Comparison of ENCODE assay signal across 2 cellular contexts in the genomic region with DNA sequence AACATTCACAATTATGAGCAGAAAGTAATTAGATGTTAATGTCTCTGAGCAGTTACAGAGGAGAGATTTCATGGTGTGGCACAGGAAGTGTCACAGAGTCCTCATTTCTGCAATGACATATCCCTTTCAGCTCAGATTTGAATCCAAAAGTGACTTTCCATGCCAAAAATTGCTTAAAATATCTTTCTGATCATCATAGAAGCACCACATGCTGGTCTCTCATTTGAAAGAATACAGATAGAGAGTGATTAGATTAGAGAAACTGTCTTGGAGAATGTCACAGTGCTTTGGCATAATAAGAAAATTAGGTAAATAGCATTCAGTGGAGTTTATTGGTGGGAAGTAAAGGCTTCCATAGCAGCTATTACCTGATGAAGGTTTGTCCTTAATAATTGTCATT.
TF ChIP-seq lines count a peak whose summit lies in the region.

No MANE protein-coding gene starts in this region.

TF ChIP-seq in GM23338, 12 proteins besides CTCF, POLR2A, EP300 and RAD21 (continued from another document):
- TF ChIP-seq EZH2phosphoT487 (IDR thresholded peaks at IDR 0.05; ENCODE audit: unreplicated experiment): no peak

TF ChIP-seq in SK-N-SH treated with all-trans-retinoic acid at 6 μM for 48 hours, 23 proteins besides CTCF, POLR2A, EP300 and RAD21 (continued from another document):
- 0 out of 2 replicates have a peak, but pooled peaks have one; percentile 20 for TF ChIP-seq CREB5 (CRISPR knock-in tag; IDR thresholded peaks at IDR 0.05; ENCODE audit: low read depth)
- no peak for TF ChIP-seq ZC3H10 (CRISPR knock-in tag; IDR thresholded peaks at IDR 0.05)
- TF ChIP-seq OSR1 (CRISPR knock-in tag; IDR thresholded peaks at IDR 0.05): no peak
- no peak for TF ChIP-seq GLIS3 (CRISPR knock-in tag; IDR thresholded peaks at IDR 0.05)
- no peak for TF ChIP-seq ESRRG (CRISPR knock-in tag; IDR thresholded peaks at IDR 0.05)
- TF ChIP-seq ZNF70 (CRISPR knock-in tag; IDR thresholded peaks at IDR 0.05): no peak
- TF ChIP-seq, protein P1, sequence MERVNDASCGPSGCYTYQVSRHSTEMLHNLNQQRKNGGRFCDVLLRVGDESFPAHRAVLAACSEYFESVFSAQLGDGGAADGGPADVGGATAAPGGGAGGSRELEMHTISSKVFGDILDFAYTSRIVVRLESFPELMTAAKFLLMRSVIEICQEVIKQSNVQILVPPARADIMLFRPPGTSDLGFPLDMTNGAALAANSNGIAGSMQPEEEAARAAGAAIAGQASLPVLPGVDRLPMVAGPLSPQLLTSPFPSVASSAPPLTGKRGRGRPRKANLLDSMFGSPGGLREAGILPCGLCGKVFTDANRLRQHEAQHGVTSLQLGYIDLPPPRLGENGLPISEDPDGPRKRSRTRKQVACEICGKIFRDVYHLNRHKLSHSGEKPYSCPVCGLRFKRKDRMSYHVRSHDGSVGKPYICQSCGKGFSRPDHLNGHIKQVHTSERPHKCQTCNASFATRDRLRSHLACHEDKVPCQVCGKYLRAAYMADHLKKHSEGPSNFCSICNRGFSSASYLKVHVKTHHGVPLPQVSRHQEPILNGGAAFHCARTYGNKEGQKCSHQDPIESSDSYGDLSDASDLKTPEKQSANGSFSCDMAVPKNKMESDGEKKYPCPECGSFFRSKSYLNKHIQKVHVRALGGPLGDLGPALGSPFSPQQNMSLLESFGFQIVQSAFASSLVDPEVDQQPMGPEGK (CRISPR knock-in tag; IDR thresholded peaks at IDR 0.05; ENCODE audit: borderline replicate concordance): no peak
- TF ChIP-seq, protein P2, sequence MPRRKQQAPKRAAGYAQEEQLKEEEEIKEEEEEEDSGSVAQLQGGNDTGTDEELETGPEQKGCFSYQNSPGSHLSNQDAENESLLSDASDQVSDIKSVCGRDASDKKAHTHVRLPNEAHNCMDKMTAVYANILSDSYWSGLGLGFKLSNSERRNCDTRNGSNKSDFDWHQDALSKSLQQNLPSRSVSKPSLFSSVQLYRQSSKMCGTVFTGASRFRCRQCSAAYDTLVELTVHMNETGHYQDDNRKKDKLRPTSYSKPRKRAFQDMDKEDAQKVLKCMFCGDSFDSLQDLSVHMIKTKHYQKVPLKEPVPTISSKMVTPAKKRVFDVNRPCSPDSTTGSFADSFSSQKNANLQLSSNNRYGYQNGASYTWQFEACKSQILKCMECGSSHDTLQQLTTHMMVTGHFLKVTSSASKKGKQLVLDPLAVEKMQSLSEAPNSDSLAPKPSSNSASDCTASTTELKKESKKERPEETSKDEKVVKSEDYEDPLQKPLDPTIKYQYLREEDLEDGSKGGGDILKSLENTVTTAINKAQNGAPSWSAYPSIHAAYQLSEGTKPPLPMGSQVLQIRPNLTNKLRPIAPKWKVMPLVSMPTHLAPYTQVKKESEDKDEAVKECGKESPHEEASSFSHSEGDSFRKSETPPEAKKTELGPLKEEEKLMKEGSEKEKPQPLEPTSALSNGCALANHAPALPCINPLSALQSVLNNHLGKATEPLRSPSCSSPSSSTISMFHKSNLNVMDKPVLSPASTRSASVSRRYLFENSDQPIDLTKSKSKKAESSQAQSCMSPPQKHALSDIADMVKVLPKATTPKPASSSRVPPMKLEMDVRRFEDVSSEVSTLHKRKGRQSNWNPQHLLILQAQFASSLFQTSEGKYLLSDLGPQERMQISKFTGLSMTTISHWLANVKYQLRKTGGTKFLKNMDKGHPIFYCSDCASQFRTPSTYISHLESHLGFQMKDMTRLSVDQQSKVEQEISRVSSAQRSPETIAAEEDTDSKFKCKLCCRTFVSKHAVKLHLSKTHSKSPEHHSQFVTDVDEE (CRISPR knock-in tag; IDR thresholded peaks at IDR 0.05): no peak; the same call in 1 of the 2 replicates
- TF ChIP-seq ZNF8 (CRISPR knock-in tag; IDR thresholded peaks at IDR 0.05): 0 out of 2 replicates have a peak, but pooled peaks have one; percentile 26
- TF ChIP-seq, protein P3, sequence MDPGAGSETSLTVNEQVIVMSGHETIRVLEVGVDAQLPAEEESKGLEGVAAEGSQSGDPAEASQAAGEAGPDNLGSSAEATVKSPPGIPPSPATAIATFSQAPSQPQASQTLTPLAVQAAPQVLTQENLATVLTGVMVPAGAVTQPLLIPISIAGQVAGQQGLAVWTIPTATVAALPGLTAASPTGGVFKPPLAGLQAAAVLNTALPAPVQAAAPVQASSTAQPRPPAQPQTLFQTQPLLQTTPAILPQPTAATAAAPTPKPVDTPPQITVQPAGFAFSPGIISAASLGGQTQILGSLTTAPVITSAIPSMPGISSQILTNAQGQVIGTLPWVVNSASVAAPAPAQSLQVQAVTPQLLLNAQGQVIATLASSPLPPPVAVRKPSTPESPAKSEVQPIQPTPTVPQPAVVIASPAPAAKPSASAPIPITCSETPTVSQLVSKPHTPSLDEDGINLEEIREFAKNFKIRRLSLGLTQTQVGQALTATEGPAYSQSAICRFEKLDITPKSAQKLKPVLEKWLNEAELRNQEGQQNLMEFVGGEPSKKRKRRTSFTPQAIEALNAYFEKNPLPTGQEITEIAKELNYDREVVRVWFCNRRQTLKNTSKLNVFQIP (CRISPR knock-in tag; IDR thresholded peaks at IDR 0.05; ENCODE audit: borderline replicate concordance, low read depth): no peak
- TF ChIP-seq SNAI2 (CRISPR knock-in tag; IDR thresholded peaks at IDR 0.05): peak; percentile 82; the same call in 1 of the 2 replicates
- no peak for TF ChIP-seq RARB (CRISPR knock-in tag; IDR thresholded peaks at IDR 0.05)
- no peak for TF ChIP-seq ZNF565 (CRISPR knock-in tag; conservative IDR thresholded peaks at IDR 0.05; ENCODE audit: low read depth)
- TF ChIP-seq CSDC2 (CRISPR knock-in tag; IDR thresholded peaks at IDR 0.05): no peak
- TF ChIP-seq ARNTL (CRISPR knock-in tag; IDR thresholded peaks at IDR 0.05; ENCODE audit: borderline replicate concordance, low read depth): no peak
- TF ChIP-seq TOX (CRISPR knock-in tag; IDR thresholded peaks at IDR 0.05; ENCODE audit: borderline replicate concordance): no peak
